In the genomic region with DNA sequence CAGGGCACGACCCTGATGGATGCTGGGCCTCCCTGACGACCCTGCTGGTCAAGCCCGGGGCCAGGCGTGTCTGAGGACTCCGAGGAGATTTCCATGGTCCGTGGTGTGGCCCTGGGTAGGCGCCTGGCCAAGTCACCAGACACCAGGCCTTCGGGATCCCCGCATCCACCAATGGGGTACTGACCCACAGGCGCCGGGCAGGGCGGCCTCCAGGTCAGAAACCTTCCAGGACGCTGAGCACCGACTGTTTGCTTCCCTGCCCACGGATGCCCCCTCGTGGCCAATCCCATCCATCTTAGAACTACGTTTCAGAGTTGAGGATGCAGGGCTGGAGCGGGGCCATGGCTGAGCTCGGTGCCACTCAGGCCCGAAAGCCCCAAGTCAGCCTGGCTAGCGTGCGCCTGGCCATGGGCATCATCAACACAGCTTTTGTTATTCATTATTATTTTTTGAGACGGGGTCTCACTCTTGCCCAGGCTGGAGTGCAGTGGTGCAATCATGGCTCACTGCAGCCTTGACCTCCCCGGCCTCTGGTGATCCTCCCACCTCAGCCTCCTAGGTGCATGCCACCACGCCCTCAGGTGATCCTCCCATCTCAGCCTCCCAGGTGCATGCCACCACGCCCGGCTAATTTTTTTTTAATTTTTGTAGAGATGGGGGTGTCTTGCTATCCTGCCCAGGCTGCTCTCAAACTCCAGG, we compare ENCODE assay signal across 8 cellular contexts. TPM values are rescaled to one million over a fixed set of nuclear protein-coding genes. Genes with fewer than 3 reads are reported as not detected.
DNase-seq lines count a peak whose midpoint lies in the region; ATAC-seq and TF ChIP-seq lines count a peak whose summit lies in the region.

No MANE protein-coding gene starts in this region.

- H3K4me3 ChIP-seq in dorsolateral prefrontal cortex, result peak overlapping the region in 13 of 59 donors; percentile 3 to 57 (median 42)
- no peak overlapping the region for H3K4me3 ChIP-seq in right lobe of liver

- DNase-seq in SIG-M5 treated with dmso at 0.1 percent for 504 hours (lab: John Stamatoyannopoulos, UW; ENCODE audit: unreplicated experiment) (peak; percentile 49), SIG-M5 (lab: John Stamatoyannopoulos, UW) (no peak), NCI-H2029 (lab: John Stamatoyannopoulos, UW) (peak; percentile 74), dorsolateral prefrontal cortex (peak; percentile 80 to 90 (median 88)), right lobe of liver (peak; percentile 88 to 91 (median 89)), OCI-M2 (lab: John Stamatoyannopoulos, UW; ENCODE audit: unreplicated experiment) (no peak)
- DNase-seq in activated CD4-positive, alpha-beta T cell treated with anti-CD3 and anti-CD28 coated beads for 4 hours, result peak; percentile 50 to 58
- peak; percentile 42 to 50 for DNase-seq in stimulated activated CD4-positive, alpha-beta T cell treated with anti-CD3 and anti-CD28 coated beads, Interleukin-4, amount 100 ng/mL, for 48 hours (ENCODE audit: low read depth in 2 of 2)

- H3K4me1 ChIP-seq in right lobe of liver, result no peaks in the 10 kb centered on the region

- no peaks in the 10 kb centered on the region for H3K36me3 ChIP-seq in right lobe of liver

- no peaks in the 10 kb centered on the region for H3K9me3 ChIP-seq in right lobe of liver

- TF ChIP-seq CTCF in dorsolateral prefrontal cortex (IDR thresholded peaks at IDR 0.05 in 54 of 56, conservative IDR thresholded peaks at IDR 0.05 in 2 of 56; ENCODE audit: low read depth in 1 of 56, partially characterized antibody in 56 of 56), result peak; percentile 56 to 92 (median 82)
- peak; percentile 78 to 87 (median 81) for TF ChIP-seq CTCF in right lobe of liver (IDR thresholded peaks at IDR 0.05)

- H3K27me3 ChIP-seq in dorsolateral prefrontal cortex (peaks cover 0 to 2% (median 0%) of the 10 kb centered on the region in 45 donors), right lobe of liver (no peaks in the 10 kb centered on the region)

- TF ChIP-seq POLR2A in right lobe of liver (IDR thresholded peaks at IDR 0.05), result no peak

- peak; percentile 88 to 97 (median 92) for ATAC-seq in right lobe of liver

- WGBS in right lobe of liver (ENCODE audit: insufficient coverage, low coverage, low lambda C conversion rate, missing lambda C conversion rate), result 7% methylated on average over 11 of the region's 27 CpGs

- intact Hi-C loops in dorsolateral prefrontal cortex (cut with DNase I), result loop anchor here (2.0 to 10.0 kb wide), 5 partner anchors 28 to 229 kb away; a partner anchor contains a TSS
- intact Hi-C loops in right lobe of liver (cut with DNase I), result loop anchor here (10.0 kb wide), 3 partner anchors 106 to 206 kb away; a partner anchor contains a TSS

- H3K27ac ChIP-seq in dorsolateral prefrontal cortex, result peak overlapping the region in 55 of 59 donors; percentile 44 to 95 (median 90)
- H3K27ac ChIP-seq in right lobe of liver, result no peak overlapping the region

RNA-seq across cellular contexts. Expression of a gene that starts 7.1 kb away (rescaled TPM):
- total RNA-seq in dorsolateral prefrontal cortex, result 10 to 100 TPM in 74 of 120 experiments, 1 to 10 TPM in 46; 6.1 to 23.5 (median 11.7) TPM
- total RNA-seq in right lobe of liver, result 1 to 10 TPM in 4 of 6 experiments, under 1 TPM in 1, not detected in 1; 0.42 to 5.8 (median 1.4) TPM

RNA-seq across cellular contexts. Expression of a gene that starts 49.2 kb away (rescaled TPM):
- total RNA-seq in dorsolateral prefrontal cortex, result 100 to 1,000 TPM in 10 of 120 experiments, 10 to 100 TPM in 110; 43.5 to 134 (median 75.1) TPM
- total RNA-seq in right lobe of liver, result 10 to 100 TPM; 10.3 to 59.3 (median 37.6) TPM

Comparison
In these comparisons a context has a peak if more than half of its experiments do, and no peak if none do; other contexts are left out.
1. DNase-seq: peak in SIG-M5 treated with dmso at 0.1 percent for 504 hours (single experiment), NCI-H2029 (single experiment), activated CD4-positive, alpha-beta T cell treated with anti-CD3 and anti-CD28 coated beads for 4 hours (2 of 2), dorsolateral prefrontal cortex (10 of 10), right lobe of liver (3 of 3) and stimulated activated CD4-positive, alpha-beta T cell treated with anti-CD3 and anti-CD28 coated beads, Interleukin-4, amount 100 ng/mL, for 48 hours (2 of 2); none in SIG-M5 (single experiment) and OCI-M2 (single experiment).
2. H3K27ac ChIP-seq: peak in dorsolateral prefrontal cortex (55 of 59); none in right lobe of liver (0 of 3).